In the genomic region with DNA sequence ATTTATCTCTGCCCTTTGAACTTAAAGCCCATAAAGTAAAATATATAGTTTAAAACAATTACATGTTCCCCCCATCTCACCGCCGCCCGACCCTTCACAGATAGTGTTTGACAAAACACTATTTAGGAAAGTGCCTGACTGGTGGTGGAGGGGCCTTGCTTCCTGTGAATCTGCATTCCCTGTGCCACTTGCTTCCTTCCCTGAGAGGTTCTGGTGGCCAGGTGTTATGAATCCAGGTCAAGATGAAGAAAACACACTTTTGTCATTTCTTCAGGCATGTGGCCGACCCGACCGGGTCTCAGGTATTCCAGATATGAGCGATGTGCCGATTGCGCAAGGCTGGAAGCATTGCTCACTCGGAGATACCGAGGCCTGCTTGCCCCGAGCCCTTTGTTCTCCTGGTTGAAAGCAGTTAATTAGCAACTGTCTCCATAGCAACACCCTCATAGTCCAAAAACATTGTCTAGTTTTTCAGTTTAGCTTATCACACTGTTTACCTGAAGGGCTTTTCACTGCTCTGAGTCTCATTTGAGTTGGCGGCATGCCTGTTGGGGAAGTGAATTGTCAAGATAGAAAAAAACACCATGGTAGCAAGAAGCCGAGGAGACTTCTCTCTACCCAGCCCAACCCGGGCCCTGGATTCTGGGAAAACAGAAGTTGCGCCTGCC, we compare ENCODE assay signal across 9 cellular contexts.
DNase-seq lines count a peak whose midpoint lies in the region; ATAC-seq and TF ChIP-seq lines count a peak whose summit lies in the region.
"Had no signal": no experiment of that assay in that cellular context is flagged by ENCODE, and none has a peak within 500 bp of the region (broad histone marks: within the 10 kb centered on the region; RNA-seq: fewer than 3 reads in every experiment).

No MANE protein-coding gene starts in this region.

- WGBS in mesendoderm (ENCODE audit: extremely low coverage, insufficient coverage, low lambda C conversion rate) = no CpG with 5 or more reads among the region's 16 CpGs

- CTCF ChIA-PET in A673 (lab: Charles Lee) = no interaction called here

- no TSS peak for BruUV-seq in A673 (replicated peaks; lab: Mats Ljungman, UMichigan)

- H3K4me1 ChIP-seq in mesendoderm (ENCODE audit: control insufficient read depth, low read depth, low read length) (peaks cover 42% of the 10 kb centered on the region), A673 (ENCODE audit: insufficient read depth, low read length, poor library complexity, severe bottlenecking) (peaks cover 49% of the 10 kb centered on the region)

- H2BK5ac ChIP-seq in mesendoderm (ENCODE audit: low read length) = no peak overlapping the region

- H3K9ac ChIP-seq in mesendoderm (ENCODE audit: low read length) = no peak overlapping the region

- no peak for ATAC-seq in stimulated activated naive CD8-positive, alpha-beta T cell treated with anti-CD3 and anti-CD28 coated beads, Interleukin-15, amount 100 ng/mL, for 72 hours
- ATAC-seq in T-helper 17 cell = no peak
- no peak for ATAC-seq in GM21737 (IDR thresholded peaks at IDR 0.05; ENCODE audit: unreplicated experiment)

- no peak overlapping the region for H3K23ac ChIP-seq in mesendoderm (ENCODE audit: low read length)

- DNase-seq in DMS79 treated with DMSO at 0.1 percent for 48 hours (lab: John Stamatoyannopoulos, UW) (peak; percentile 100), NCI-H2107 (lab: John Stamatoyannopoulos, UW) (peak; percentile 94), choroid plexus epithelial cell (ENCODE audit: low read depth) (peak; percentile 84), mesendoderm (peak; percentile 78), T-helper 17 cell (no peak), A673 (ENCODE audit: low spot score) (no peak)
- DNase-seq in stimulated activated naive CD8-positive, alpha-beta T cell treated with anti-CD3 and anti-CD28 coated beads, Interleukin-15, amount 100 ng/mL, for 72 hours = no peak

- H3K79me1 ChIP-seq in mesendoderm (ENCODE audit: low read length) = peaks cover 25% of the 10 kb centered on the region

- H3K36me3 Mint-ChIP-seq in T-helper 17 cell (ENCODE audit: low read depth) = no peaks in the 10 kb centered on the region
- H3K36me3 Mint-ChIP-seq: activated naive CD4-positive, alpha-beta T cell treated with anti-CD3 and anti-CD28 coated beads, Interleukin-2, amount 50 U/mL, for 24 hours had no signal

- H3K9me3 ChIP-seq in T-helper 17 cell (ENCODE audit: control insufficient read depth, low read length, poor library complexity, severe bottlenecking) (no peaks in the 10 kb centered on the region), A673 (ENCODE audit: low read depth, low read length, poor library complexity, severe bottlenecking) (no peaks in the 10 kb centered on the region)

- no peak overlapping the region for H4K8ac ChIP-seq in mesendoderm (ENCODE audit: low read depth, low read length)

- peak overlapping the region; percentile 3 for H3K27ac ChIP-seq in mesendoderm (ENCODE audit: low read depth, low read length)
- no peak overlapping the region for H3K27ac ChIP-seq in A673 (ENCODE audit: low read depth, low read length, poor library complexity, severe bottlenecking)

- POLR2A ChIA-PET in A673 (lab: Charles Lee; ENCODE audit: low non-redundant PET) = no interaction called here

- H3K4me2 ChIP-seq in mesendoderm (ENCODE audit: low read length) = no peak overlapping the region

- peak overlapping the region; percentile 22 for H3K18ac ChIP-seq in mesendoderm (ENCODE audit: low read length)

- H3K9me3 Mint-ChIP-seq in stimulated activated naive CD8-positive, alpha-beta T cell treated with anti-CD3 and anti-CD28 coated beads, Interleukin-15, amount 100 ng/mL, for 72 hours = no peaks in the 10 kb centered on the region
- H3K9me3 Mint-ChIP-seq: activated naive CD4-positive, alpha-beta T cell treated with anti-CD3 and anti-CD28 coated beads, Interleukin-2, amount 50 U/mL, for 24 hours had no signal

- H3K56ac ChIP-seq in mesendoderm (ENCODE audit: low read length) = no peak overlapping the region

- peaks cover 57% of the 10 kb centered on the region for H3K79me2 ChIP-seq in mesendoderm (ENCODE audit: control insufficient read depth, insufficient read depth, low read length)

- intact Hi-C loops in A673 (cut with micrococcal nuclease; ENCODE audit: unreplicated experiment) = no loop called here

- H3K27me3 ChIP-seq in mesendoderm (ENCODE audit: insufficient read depth, low read length, poor library complexity) (no peaks in the 10 kb centered on the region), A673 (replicated peaks; ENCODE audit: insufficient read depth, low read depth, low read length, poor library complexity) (no peaks in the 10 kb centered on the region)

- peaks cover 79% of the 10 kb centered on the region for H3K27me3 Mint-ChIP-seq in stimulated activated naive CD8-positive, alpha-beta T cell treated with anti-CD3 and anti-CD28 coated beads, Interleukin-15, amount 100 ng/mL, for 72 hours
- peaks cover 96% of the 10 kb centered on the region for H3K27me3 Mint-ChIP-seq in T-helper 17 cell

- TF ChIP-seq CTCF in choroid plexus epithelial cell (conservative IDR thresholded peaks at IDR 0.05; ENCODE audit: low read depth, low read length) (no peak), A673 (conservative IDR thresholded peaks at IDR 0.05; ENCODE audit: low read depth, low read length) (no peak)

- H3K4me3 Mint-ChIP-seq in stimulated activated naive CD8-positive, alpha-beta T cell treated with anti-CD3 and anti-CD28 coated beads, Interleukin-15, amount 100 ng/mL, for 72 hours = no peak overlapping the region
- H3K4me3 Mint-ChIP-seq in T-helper 17 cell = no peak overlapping the region
- H3K4me3 Mint-ChIP-seq: activated naive CD4-positive, alpha-beta T cell treated with anti-CD3 and anti-CD28 coated beads, Interleukin-2, amount 50 U/mL, for 24 hours had no signal

- H4K5ac ChIP-seq in mesendoderm (ENCODE audit: low read length) = no peak overlapping the region

- no peaks in the 10 kb centered on the region for H3K4me1 Mint-ChIP-seq in stimulated activated naive CD8-positive, alpha-beta T cell treated with anti-CD3 and anti-CD28 coated beads, Interleukin-15, amount 100 ng/mL, for 72 hours
- no peaks in the 10 kb centered on the region for H3K4me1 Mint-ChIP-seq in T-helper 17 cell
- H3K4me1 Mint-ChIP-seq: activated naive CD4-positive, alpha-beta T cell treated with anti-CD3 and anti-CD28 coated beads, Interleukin-2, amount 50 U/mL, for 24 hours had no signal

- H3K4ac ChIP-seq in mesendoderm (ENCODE audit: low read depth, low read length) = peak overlapping the region; percentile 79

- H3K36me3 ChIP-seq in mesendoderm (ENCODE audit: control insufficient read depth, insufficient read depth, low read length) (no peaks in the 10 kb centered on the region), A673 (ENCODE audit: insufficient read depth, low read length, poor library complexity, severe bottlenecking) (no peaks in the 10 kb centered on the region)

- no peak overlapping the region for H3K4me3 ChIP-seq in choroid plexus epithelial cell (ENCODE audit: low read depth, low read length)
- no peak overlapping the region for H3K4me3 ChIP-seq in mesendoderm (ENCODE audit: low read length)
- no peak overlapping the region for H3K4me3 ChIP-seq in A673 (ENCODE audit: low read depth, low read length, poor library complexity, severe bottlenecking)

- no peak overlapping the region for H3K27ac Mint-ChIP-seq in stimulated activated naive CD8-positive, alpha-beta T cell treated with anti-CD3 and anti-CD28 coated beads, Interleukin-15, amount 100 ng/mL, for 72 hours
- H3K27ac Mint-ChIP-seq in T-helper 17 cell = no peak overlapping the region
- H3K27ac Mint-ChIP-seq: activated naive CD4-positive, alpha-beta T cell treated with anti-CD3 and anti-CD28 coated beads, Interleukin-2, amount 50 U/mL, for 24 hours had no signal

- H2AK5ac ChIP-seq in mesendoderm (ENCODE audit: low read length) = no peak overlapping the region

- no peak overlapping the region for H2BK15ac ChIP-seq in mesendoderm (replicated peaks; ENCODE audit: low read depth)

- H2BK120ac ChIP-seq in mesendoderm (ENCODE audit: low read depth, low read length) = peak overlapping the region; percentile 69

Comparison
In these comparisons a context has a peak if more than half of its experiments do, and no peak if none do; other contexts are left out.
1. DNase-seq: peak in DMS79 treated with DMSO at 0.1 percent for 48 hours (single experiment), NCI-H2107 (single experiment), choroid plexus epithelial cell (single experiment) and mesendoderm (single experiment); none in stimulated activated naive CD8-positive, alpha-beta T cell treated with anti-CD3 and anti-CD28 coated beads, Interleukin-15, amount 100 ng/mL, for 72 hours (0 of 2), T-helper 17 cell (0 of 3) and A673 (single experiment).